ENCODE assay signal across 6 cellular contexts in the genomic region with DNA sequence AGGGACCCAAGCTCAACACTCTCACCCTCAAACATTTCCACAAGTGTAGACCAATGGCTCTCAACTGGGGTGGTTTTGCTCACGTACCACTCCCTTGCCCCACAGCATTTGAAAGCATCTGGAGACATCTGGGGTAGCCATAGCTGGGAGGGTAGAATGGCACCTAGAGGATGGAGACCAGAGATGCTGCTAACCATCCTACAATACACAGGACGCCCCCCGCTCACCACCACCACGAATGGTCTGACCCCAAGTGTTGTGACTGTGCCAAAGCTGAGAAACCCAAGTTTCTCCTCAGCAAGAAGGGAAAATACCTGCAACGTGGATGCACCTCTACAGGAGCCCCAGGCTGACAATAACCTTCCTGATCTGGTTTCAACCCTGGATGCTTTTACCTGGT. TPM values are rescaled to one million over a fixed set of nuclear protein-coding genes. Genes with fewer than 3 reads are reported as not detected.
"Had no signal": no experiment of that assay in that cellular context is flagged by ENCODE, and none has a peak within 500 bp of the region (broad histone marks: within the 10 kb centered on the region; RNA-seq: fewer than 3 reads in every experiment).

No MANE protein-coding gene starts in this region.

RNA-seq across cellular contexts. Expression of a gene that starts 24.7 kb away (rescaled TPM):
- total RNA-seq: subcutaneous adipose tissue, suprapubic skin, thoracic aorta, tibial nerve, transverse colon, ureter had no signal
